In genomic region chr2:36869606-36870005, GRCh38 we compare ENCODE assay signal across 30 cellular contexts.
"Had no signal": no experiment of that assay in that cellular context is flagged by ENCODE, and none has a peak within 500 bp of the region (broad histone marks: within the 10 kb centered on the region; RNA-seq: fewer than 3 reads in every experiment).

No MANE protein-coding gene starts in this region.

- H3K9me3 ChIP-seq: ascending aorta, breast epithelium, gastrocnemius medialis had no signal

- DNase-seq: activated CD4-positive, alpha-beta memory T cell treated with anti-CD3 and anti-CD28 coated beads for 36 hours; activated CD4-positive, alpha-beta T cell treated with anti-CD3 and anti-CD28 coated beads for 36 hours; activated CD4-positive, alpha-beta T cell treated with anti-CD3 and anti-CD28 coated beads, Interleukin-2, amount 10 ng/mL, durations not matched to agents 24 days and 14 days; activated CD4-positive, CD25-positive, alpha-beta regulatory T cell; activated CD4-positive, CD25-positive, alpha-beta regulatory T cell treated with anti-CD3 and anti-CD28 coated beads, Interleukin-2, amount 50 U/mL, for 72 hours; activated CD8-positive, alpha-beta memory T cell treated with anti-CD3 and anti-CD28 coated beads, Interleukin-2, amount 50 U/mL, for 48 hours; activated CD8-positive, alpha-beta T cell treated with anti-CD3 and anti-CD28 coated beads, Interleukin-2, amount 10 ng/mL, durations not matched to agents 7 days and 5 days; activated gamma-delta T cell; activated naive CD4-positive, alpha-beta T cell; activated naive CD4-positive, alpha-beta T cell treated with anti-CD3 and anti-CD28 coated beads, Interleukin-2, amount 10 ng/mL, durations not matched to agents 7 days and 5 days; activated naive CD8-positive, alpha-beta T cell treated with anti-CD3 and anti-CD28 coated beads, Interleukin-2, amount 10 ng/mL, durations not matched to agents 7 days and 5 days; activated T-cell treated with anti-CD3 and anti-CD28 coated beads for 4 hours; activated T-cell treated with anti-CD3 and anti-CD28 coated beads, Interleukin-2, amount 50 U/mL, for 24 hours; activated T-cell treated with anti-CD3 and anti-CD28 coated beads, Interleukin-2, amount 50 U/mL, for 72 hours; central memory CD4-positive, alpha-beta T cell; cerebellar nuclear complex; dorsolateral prefrontal cortex; effector memory CD4-positive, alpha-beta T cell; endodermal cell; foreskin fibroblast; gastrocnemius medialis; glutamatergic neuron; heart left ventricle; T-helper 2 cell had no signal

- H3K27ac ChIP-seq: ascending aorta, breast epithelium, cardiac muscle cell, coronary artery, gastrocnemius medialis, heart left ventricle had no signal

- H3K27me3 ChIP-seq: ascending aorta, breast epithelium, cardiac muscle cell, dorsolateral prefrontal cortex, gastrocnemius medialis, heart left ventricle had no signal

- H3K4me3 ChIP-seq: ascending aorta, breast epithelium, cardiac muscle cell, coronary artery, dorsolateral prefrontal cortex, gastrocnemius medialis, heart left ventricle had no signal

- H3K4me1 ChIP-seq: ascending aorta, breast epithelium, gastrocnemius medialis had no signal

- ATAC-seq: activated CD4-positive, alpha-beta T cell treated with anti-CD3 and anti-CD28 coated beads for 36 hours; activated CD8-positive, alpha-beta T cell treated with anti-CD3 and anti-CD28 coated beads, Interleukin-2, amount 10 ng/mL, durations not matched to agents 7 days and 5 days; activated naive CD4-positive, alpha-beta T cell treated with anti-CD3 and anti-CD28 coated beads, Interleukin-2, amount 50 U/mL, for 72 hours; activated T-cell treated with anti-CD3 and anti-CD28 coated beads, Interleukin-2, amount 50 U/mL, for 72 hours; esophagus mucosa; gastrocnemius medialis; heart left ventricle had no signal
